In genomic region chr5:163434410-163434866, GRCh38 we compare ENCODE assay signal across 11 cellular contexts. TPM values are rescaled to one million over a fixed set of nuclear protein-coding genes. Genes with fewer than 3 reads are reported as not detected.
DNase-seq lines count a peak whose midpoint lies in the region; ATAC-seq and TF ChIP-seq lines count a peak whose summit lies in the region.
"Had no signal": no experiment of that assay in that cellular context is flagged by ENCODE, and none has a peak within 500 bp of the region (broad histone marks: within the 10 kb centered on the region; RNA-seq: fewer than 3 reads in every experiment).

No MANE protein-coding gene starts in this region.

- H3K4me1 Mint-ChIP-seq in nephron progenitor cell (peaks cover 39% of the 10 kb centered on the region), osteocyte (ENCODE audit: unreplicated experiment) (peaks cover 23% of the 10 kb centered on the region)
- peaks cover 20% of the 10 kb centered on the region for H3K4me1 Mint-ChIP-seq in activated CD8-positive, alpha-beta memory T cell treated with anti-CD3 and anti-CD28 coated beads, Interleukin-2, amount 10 ng/mL, durations not matched to agents 7 days and 5 days
- H3K4me1 Mint-ChIP-seq in CD4-positive, alpha-beta T cell (ENCODE audit: low read depth) = peaks cover 30% of the 10 kb centered on the region

- in situ Hi-C loops in Caki2 (cut with HindIII; ENCODE audit: low pct_unique_long_range_greater_than_20kb, low sequenced_read_pairs) = no loop called here

- no peak overlapping the region for H3K4me3 ChIP-seq in choroid plexus epithelial cell (ENCODE audit: low read depth, low read length)

- H3K27me3 ChIP-seq in CD4-positive, alpha-beta T cell (ENCODE audit: control insufficient read depth, insufficient read depth, low read length) = no peaks in the 10 kb centered on the region

- DNase-seq in Caki2 (ENCODE audit: low read depth) (peak; percentile 91), NCI-H226 (peak; percentile 90), choroid plexus epithelial cell (ENCODE audit: low read depth) (peak; percentile 74), nephron progenitor cell (no peak), osteocyte (ENCODE audit: extremely low spot score, unreplicated experiment) (no peak)
- no peak for DNase-seq in activated CD8-positive, alpha-beta memory T cell treated with anti-CD3 and anti-CD28 coated beads, Interleukin-2, amount 10 ng/mL, durations not matched to agents 7 days and 5 days
- DNase-seq in CD4-positive, alpha-beta T cell = no peak
- DNase-seq: CD8-positive, alpha-beta memory T cell; NCI-H524 had no signal

- H3K9me3 Mint-ChIP-seq in nephron progenitor cell (no peaks in the 10 kb centered on the region), osteocyte (ENCODE audit: unreplicated experiment) (no peaks in the 10 kb centered on the region)
- no peaks in the 10 kb centered on the region for H3K9me3 Mint-ChIP-seq in activated CD8-positive, alpha-beta memory T cell treated with anti-CD3 and anti-CD28 coated beads, Interleukin-2, amount 10 ng/mL, durations not matched to agents 7 days and 5 days (ENCODE audit: low read depth)
- no peaks in the 10 kb centered on the region for H3K9me3 Mint-ChIP-seq in CD4-positive, alpha-beta T cell
- H3K9me3 Mint-ChIP-seq: CD8-positive, alpha-beta memory T cell; T-helper 1 cell treated with Interleukin-12 subunit alpha and Interleukin-12 subunit beta and Interleukin-4 antibody, amounts not matched to agents 30 μg/mL and 1 μg/mL, for 36 hours had no signal

- no peak overlapping the region for H3K27ac ChIP-seq in CD4-positive, alpha-beta T cell (ENCODE audit: low read depth, low read length)

- ATAC-seq in activated CD8-positive, alpha-beta memory T cell treated with anti-CD3 and anti-CD28 coated beads, Interleukin-2, amount 10 ng/mL, durations not matched to agents 7 days and 5 days = no peak
- no peak for ATAC-seq in GM21619 (IDR thresholded peaks at IDR 0.05; ENCODE audit: unreplicated experiment)
- no peak for ATAC-seq in CD4-positive, alpha-beta T cell (ENCODE audit: poor library complexity)

- peak overlapping the region; percentile 55 for H3K4me3 Mint-ChIP-seq in nephron progenitor cell
- H3K4me3 Mint-ChIP-seq in osteocyte (ENCODE audit: unreplicated experiment) = no peak overlapping the region
- no peak overlapping the region for H3K4me3 Mint-ChIP-seq in activated CD8-positive, alpha-beta memory T cell treated with anti-CD3 and anti-CD28 coated beads, Interleukin-2, amount 10 ng/mL, durations not matched to agents 7 days and 5 days
- H3K4me3 Mint-ChIP-seq in CD4-positive, alpha-beta T cell = no peak overlapping the region
- H3K4me3 Mint-ChIP-seq: T-helper 1 cell treated with Interleukin-12 subunit alpha and Interleukin-12 subunit beta and Interleukin-4 antibody, amounts not matched to agents 30 μg/mL and 1 μg/mL, for 36 hours had no signal

- intact Hi-C loops in CD4-positive, alpha-beta T cell (cut with DNase I, micrococcal nuclease) = no loop called here

- CTCF ChIA-PET in activated CD8-positive, alpha-beta memory T cell treated with anti-CD3 and anti-CD28 coated beads, Interleukin-2, amount 10 ng/mL, durations not matched to agents 7 days and 5 days (lab: Charles Lee) = interaction anchor here (1.6 kb wide), 1 partner anchor 25 kb away, joined by 6 read pairs; no protein-coding TSS in a partner anchor
- CTCF ChIA-PET in CD4-positive, alpha-beta T cell (lab: Charles Lee) = interaction anchor here (0.6 to 1.2 kb wide), 2 partner anchors 11 to 26 kb away, joined by 3 to 5 read pairs; no protein-coding TSS in a partner anchor

- H3K36me3 Mint-ChIP-seq in nephron progenitor cell (ENCODE audit: low read depth) (no peaks in the 10 kb centered on the region), osteocyte (ENCODE audit: unreplicated experiment) (peaks cover 7% of the 10 kb centered on the region)
- H3K36me3 Mint-ChIP-seq in activated CD8-positive, alpha-beta memory T cell treated with anti-CD3 and anti-CD28 coated beads, Interleukin-2, amount 10 ng/mL, durations not matched to agents 7 days and 5 days = peaks cover 12% of the 10 kb centered on the region
- H3K36me3 Mint-ChIP-seq in CD4-positive, alpha-beta T cell (ENCODE audit: low read depth) = peaks cover 18% of the 10 kb centered on the region

- no peaks in the 10 kb centered on the region for H3K9me3 ChIP-seq in CD4-positive, alpha-beta T cell (ENCODE audit: control insufficient read depth, low read length)

- peaks cover 5% of the 10 kb centered on the region for H3K27me3 Mint-ChIP-seq in nephron progenitor cell (ENCODE audit: low read depth, poor library complexity)
- peaks cover 31% of the 10 kb centered on the region for H3K27me3 Mint-ChIP-seq in osteocyte (ENCODE audit: unreplicated experiment)
- H3K27me3 Mint-ChIP-seq in activated CD8-positive, alpha-beta memory T cell treated with anti-CD3 and anti-CD28 coated beads, Interleukin-2, amount 10 ng/mL, durations not matched to agents 7 days and 5 days = peaks cover 16% of the 10 kb centered on the region
- H3K27me3 Mint-ChIP-seq in CD4-positive, alpha-beta T cell = no peaks in the 10 kb centered on the region

- H3K27ac Mint-ChIP-seq in nephron progenitor cell (no peak overlapping the region), osteocyte (ENCODE audit: unreplicated experiment) (no peak overlapping the region)
- no peak overlapping the region for H3K27ac Mint-ChIP-seq in activated CD8-positive, alpha-beta memory T cell treated with anti-CD3 and anti-CD28 coated beads, Interleukin-2, amount 10 ng/mL, durations not matched to agents 7 days and 5 days
- H3K27ac Mint-ChIP-seq in CD4-positive, alpha-beta T cell = no peak overlapping the region
- H3K27ac Mint-ChIP-seq: T-helper 1 cell treated with Interleukin-12 subunit alpha and Interleukin-12 subunit beta and Interleukin-4 antibody, amounts not matched to agents 30 μg/mL and 1 μg/mL, for 36 hours had no signal

- POLR2A ChIA-PET in CD4-positive, alpha-beta T cell (lab: Charles Lee) = interaction anchor here (0.6 kb wide), 1 partner anchor 1232 kb away, joined by 3 read pairs; no protein-coding TSS in a partner anchor

- TF ChIP-seq CTCF in choroid plexus epithelial cell (conservative IDR thresholded peaks at IDR 0.05; ENCODE audit: low read depth, low read length) (no peak), nephron progenitor cell (IDR thresholded peaks at IDR 0.05) (no peak), osteocyte (IDR thresholded peaks at IDR 0.05) (no peak)
- no peak for TF ChIP-seq CTCF in CD4-positive, alpha-beta T cell (IDR thresholded peaks at IDR 0.05)

RNA-seq across cellular contexts. Expression of gene CCNG1, which starts 3.0 kb away (rescaled TPM):
- 273 and 288 TPM in 2 replicates for total RNA-seq in Caki2 (2014; rRNA removed; shearing (Covaris generic); ENCODE audit: low replicate concordance)
- total RNA-seq in osteocyte = 163 and 165 TPM in 2 replicates
- 100 to 1,000 TPM; 122 to 144 TPM for total RNA-seq in activated CD8-positive, alpha-beta memory T cell treated with anti-CD3 and anti-CD28 coated beads, Interleukin-2, amount 10 ng/mL, durations not matched to agents 7 days and 5 days
- 100 to 1,000 TPM; 114 to 116 TPM for total RNA-seq in CD4-positive, alpha-beta T cell

RNA-seq across cellular contexts. Expression of gene NUDCD2, which starts 25.5 kb away (rescaled TPM):
- 17.4 and 21.5 TPM in 2 replicates for total RNA-seq in Caki2 (2014; rRNA removed; shearing (Covaris generic); ENCODE audit: low replicate concordance)
- total RNA-seq in osteocyte = 25.1 and 30.0 TPM in 2 replicates
- total RNA-seq in activated CD8-positive, alpha-beta memory T cell treated with anti-CD3 and anti-CD28 coated beads, Interleukin-2, amount 10 ng/mL, durations not matched to agents 7 days and 5 days = 10 to 100 TPM; 42.7 to 43.9 TPM
- 10 to 100 TPM; 18.0 to 18.9 TPM for total RNA-seq in CD4-positive, alpha-beta T cell

RNA-seq across cellular contexts. Expression of gene HMMR, which starts 26.0 kb away (rescaled TPM):
- 68.7 and 74.1 TPM in 2 replicates for total RNA-seq in Caki2 (2014; rRNA removed; shearing (Covaris generic); ENCODE audit: low replicate concordance)
- total RNA-seq in osteocyte = 4.5 and 5.5 TPM in 2 replicates
- 10 to 100 TPM; 82.2 to 87.7 TPM for total RNA-seq in activated CD8-positive, alpha-beta memory T cell treated with anti-CD3 and anti-CD28 coated beads, Interleukin-2, amount 10 ng/mL, durations not matched to agents 7 days and 5 days
- under 1 TPM; 0.42 to 0.74 TPM for total RNA-seq in CD4-positive, alpha-beta T cell

Comparison
In these comparisons a context has a peak if more than half of its experiments do, and no peak if none do; other contexts are left out.
1. DNase-seq: peak in Caki2 (single experiment), NCI-H226 (single experiment) and choroid plexus epithelial cell (single experiment); none in nephron progenitor cell (single experiment), osteocyte (single experiment), activated CD8-positive, alpha-beta memory T cell treated with anti-CD3 and anti-CD28 coated beads, Interleukin-2, amount 10 ng/mL, durations not matched to agents 7 days and 5 days (single experiment) and CD4-positive, alpha-beta T cell (0 of 10).
2. RNA of gene HMMR, which starts 26.0 kb away (total RNA-seq): 82.2 to 87.7 TPM in activated CD8-positive, alpha-beta memory T cell treated with anti-CD3 and anti-CD28 coated beads, Interleukin-2, amount 10 ng/mL, durations not matched to agents 7 days and 5 days and 68.7 to 74.1 TPM in Caki2; 4.5 to 5.5 TPM in osteocyte and 0.42 to 0.74 TPM in CD4-positive, alpha-beta T cell; every median in the first group is over 10 times any median in the second.